ENCODE assay signal across 7 cellular contexts in genomic region chr3:134494539-134494938, GRCh38.
"Had no signal": no experiment of that assay in that cellular context is flagged by ENCODE, and none has a peak within 500 bp of the region (broad histone marks: within the 10 kb centered on the region; RNA-seq: fewer than 3 reads in every experiment).

No MANE protein-coding gene starts in this region.

- DNase-seq: activated CD4-positive, alpha-beta T cell treated with anti-CD3 and anti-CD28 coated beads, Interleukin-2, amount 50 U/mL, for 48 hours; activated naive CD8-positive, alpha-beta T cell treated with anti-CD3 and anti-CD28 coated beads, Interleukin-2, amount 10 ng/mL, durations not matched to agents 7 days and 5 days; anterior cingulate cortex; kidney glomerular epithelial cell; ovary; stimulated activated CD4-positive, alpha-beta T cell treated with anti-CD3 and anti-CD28 coated beads, Interleukin-12 subunit alpha, Interleukin-12 subunit beta, amount 100 ng/mL, for 4 hours; stimulated activated naive CD4-positive, alpha-beta T cell treated with Interleukin-2 at 50 U/mL for 16 hours had no signal

- H3K27ac Mint-ChIP-seq: activated naive CD8-positive, alpha-beta T cell treated with anti-CD3 and anti-CD28 coated beads, Interleukin-2, amount 10 ng/mL, durations not matched to agents 7 days and 5 days had no signal

- H3K27me3 Mint-ChIP-seq: activated naive CD8-positive, alpha-beta T cell treated with anti-CD3 and anti-CD28 coated beads, Interleukin-2, amount 10 ng/mL, durations not matched to agents 7 days and 5 days had no signal

- H3K4me3 Mint-ChIP-seq: activated naive CD8-positive, alpha-beta T cell treated with anti-CD3 and anti-CD28 coated beads, Interleukin-2, amount 10 ng/mL, durations not matched to agents 7 days and 5 days had no signal
